ENCODE assay signal across 1 cellular context in the genomic region with DNA sequence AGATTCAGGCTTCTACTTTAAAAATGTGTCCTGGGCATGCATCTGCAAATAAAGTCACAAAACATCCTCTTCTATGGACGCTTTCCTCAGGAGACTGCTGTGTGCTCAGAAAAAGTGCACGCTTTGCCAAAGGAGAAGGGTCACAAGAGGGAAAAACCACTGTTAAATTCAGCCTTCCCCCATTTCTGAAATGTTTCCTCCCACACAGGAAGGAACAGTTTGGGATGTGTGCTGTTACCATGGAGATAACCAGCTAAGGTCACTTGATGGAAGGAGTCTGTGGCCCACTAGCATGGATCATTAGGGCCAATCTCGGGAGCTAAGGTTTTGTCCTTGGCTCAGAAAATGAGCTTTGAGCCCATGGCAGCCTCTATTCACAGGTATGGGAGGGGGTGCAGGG.
A peak's percentile ranks its signal among the peaks of the same experiment; 100 is the strongest.
TF ChIP-seq lines count a peak whose summit lies in the region.

No MANE protein-coding gene starts in this region.

TF ChIP-seq in K562, 482 proteins besides CTCF, POLR2A, EP300 and RAD21 (continued from another document):
- TF ChIP-seq, protein P1, sequence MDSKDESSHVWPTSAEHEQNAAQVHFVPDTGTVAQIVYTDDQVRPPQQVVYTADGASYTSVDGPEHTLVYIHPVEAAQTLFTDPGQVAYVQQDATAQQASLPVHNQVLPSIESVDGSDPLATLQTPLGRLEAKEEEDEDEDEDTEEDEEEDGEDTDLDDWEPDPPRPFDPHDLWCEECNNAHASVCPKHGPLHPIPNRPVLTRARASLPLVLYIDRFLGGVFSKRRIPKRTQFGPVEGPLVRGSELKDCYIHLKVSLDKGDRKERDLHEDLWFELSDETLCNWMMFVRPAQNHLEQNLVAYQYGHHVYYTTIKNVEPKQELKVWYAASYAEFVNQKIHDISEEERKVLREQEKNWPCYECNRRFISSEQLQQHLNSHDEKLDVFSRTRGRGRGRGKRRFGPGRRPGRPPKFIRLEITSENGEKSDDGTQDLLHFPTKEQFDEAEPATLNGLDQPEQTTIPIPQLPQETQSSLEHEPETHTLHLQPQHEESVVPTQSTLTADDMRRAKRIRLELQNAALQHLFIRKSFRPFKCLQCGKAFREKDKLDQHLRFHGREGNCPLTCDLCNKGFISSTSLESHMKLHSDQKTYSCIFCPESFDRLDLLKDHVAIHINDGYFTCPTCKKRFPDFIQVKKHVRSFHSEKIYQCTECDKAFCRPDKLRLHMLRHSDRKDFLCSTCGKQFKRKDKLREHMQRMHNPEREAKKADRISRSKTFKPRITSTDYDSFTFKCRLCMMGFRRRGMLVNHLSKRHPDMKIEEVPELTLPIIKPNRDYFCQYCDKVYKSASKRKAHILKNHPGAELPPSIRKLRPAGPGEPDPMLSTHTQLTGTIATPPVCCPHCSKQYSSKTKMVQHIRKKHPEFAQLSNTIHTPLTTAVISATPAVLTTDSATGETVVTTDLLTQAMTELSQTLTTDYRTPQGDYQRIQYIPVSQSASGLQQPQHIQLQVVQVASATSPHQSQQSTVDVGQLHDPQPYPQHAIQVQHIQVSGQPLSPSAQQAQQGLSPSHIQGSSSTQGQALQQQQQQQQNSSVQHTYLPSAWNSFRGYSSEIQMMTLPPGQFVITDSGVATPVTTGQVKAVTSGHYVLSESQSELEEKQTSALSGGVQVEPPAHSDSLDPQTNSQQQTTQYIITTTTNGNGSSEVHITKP (IDR thresholded peaks at IDR 0.05; ENCODE audit: partially characterized antibody), result peak; percentile 64
